Comparison of ENCODE assay signal across 15 cellular contexts in the genomic region with DNA sequence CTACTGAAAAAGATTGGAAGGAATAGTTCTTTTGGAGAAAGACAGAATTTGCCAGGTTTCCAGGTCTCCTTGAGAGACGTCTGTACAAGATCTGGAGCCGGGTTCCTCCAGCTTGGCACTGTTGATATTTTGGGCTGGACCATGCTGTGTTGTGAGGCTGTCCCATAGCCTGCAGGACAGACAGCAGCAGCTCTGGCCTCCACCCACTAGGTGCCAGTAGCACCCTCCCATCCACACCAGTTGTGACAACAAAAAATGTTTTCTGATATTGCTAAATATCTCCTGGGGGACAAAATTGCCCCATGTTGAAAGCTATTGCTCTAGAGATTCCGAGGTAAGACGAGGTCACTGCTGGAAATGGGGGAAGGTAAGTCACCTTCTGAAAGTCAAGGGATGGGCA.
DNase-seq lines count a peak whose midpoint lies in the region; ATAC-seq, FAIRE-seq and TF ChIP-seq lines count a peak whose summit lies in the region.
"Had no signal": no experiment of that assay in that cellular context is flagged by ENCODE, and none has a peak within 500 bp of the region (broad histone marks: within the 10 kb centered on the region; RNA-seq: fewer than 3 reads in every experiment).

No MANE protein-coding gene starts in this region.

- H3K27me3 ChIP-seq in K562 (ENCODE audit: control insufficient read depth in 2 of 2, insufficient read depth in 2 of 2, low read length in 2 of 2), result peaks cover 0 to 2% of the 10 kb centered on the region in 2 experiments; a peak in 1 of 5 replicates

- 4% methylated on average over 4 of the region's 4 CpGs for WGBS in K562 (ENCODE audit: insufficient coverage, low coverage, missing lambda C conversion rate)

- H3K9ac ChIP-seq in K562 (ENCODE audit: insufficient read depth in 1 of 2, low read depth in 2 of 2, low read length in 2 of 2), result no peak overlapping the region

- H3K4me3 ChIP-seq in LNCaP clone FGC (ENCODE audit: low read depth, low read length), result no peak overlapping the region
- no peak overlapping the region for H3K4me3 ChIP-seq in K562

- peak; percentile 10 for DNase-seq in A172 (ENCODE audit: low spot score)
- no peak for DNase-seq in LNCaP clone FGC (ENCODE audit: low read depth)
- peak in 1 of 4 experiments; percentile 4 for DNase-seq in K562 (ENCODE audit: extremely low read depth in 1 of 4, low spot score in 3 of 4)
- DNase-seq in GM03348 (ENCODE audit: low spot score), result no peak
- DNase-seq in posterior cingulate gyrus, result no peak
- DNase-seq: activated CD4-positive, alpha-beta T cell treated with anti-CD3 and anti-CD28 coated beads, Interleukin-2, amount 50 U/mL, for 48 hours; effector CD8-positive, alpha-beta T cell; IMR-90; left cardiac atrium; NCI-H187; T-cell had no signal

- CTCF ChIA-PET in K562 (lab: Yijun Ruan, JAX; ENCODE audit: low intra/inter-chr PET ratio), result no interaction called here

- no peaks in the 10 kb centered on the region for H3K9me3 ChIP-seq in K562 (replicated peaks; ENCODE audit: control insufficient read depth, insufficient read depth, low read depth, low read length)

- H4K20me1 ChIP-seq in K562 (replicated peaks; ENCODE audit: control insufficient read depth, insufficient read depth, low read length), result no peaks in the 10 kb centered on the region

- no peaks in the 10 kb centered on the region for H3K36me3 ChIP-seq in K562 (ENCODE audit: control insufficient read depth, insufficient read depth, low read length)

- in situ Hi-C loops in K562 (cut with MboI), result no loop called here

- no peak for FAIRE-seq in K562 (lab: Jason Lieb, UNC)
- FAIRE-seq: G401.6 had no signal

- no peaks in the 10 kb centered on the region for H3K4me1 ChIP-seq in K562 (replicated peaks in 1 of 2; ENCODE audit: control insufficient read depth in 2 of 2, insufficient read depth in 2 of 2, low read length in 2 of 2)

- peak; percentile 77 for ATAC-seq in K562
- ATAC-seq in GM21515 (IDR thresholded peaks at IDR 0.05; ENCODE audit: unreplicated experiment), result no peak
- no peak for ATAC-seq in HG03469 (IDR thresholded peaks at IDR 0.05; ENCODE audit: unreplicated experiment)
- ATAC-seq: T-cell had no signal

- TF ChIP-seq CTCF in GM12872 (IDR thresholded peaks at IDR 0.05; ENCODE audit: insufficient read depth, low read depth, low read length) (peak; percentile 43; the same call in 2 of the 3 replicates), LNCaP clone FGC (IDR thresholded peaks at IDR 0.05; ENCODE audit: control insufficient read depth, extremely low read depth, insufficient read depth) (peak; percentile 31; the same call in 1 of the 2 replicates), K562 (IDR thresholded peaks at IDR 0.05 in 2 of 3, conservative IDR thresholded peaks at IDR 0.05 in 1 of 3; ENCODE audit: insufficient read depth in 2 of 3, low read depth in 1 of 3, low read length in 3 of 3) (peak; percentile 29 to 47 (median 46); a peak in 4 of 6 replicates)

- POLR2A ChIA-PET in K562 (lab: Yijun Ruan, JAX), result interaction anchor here (1.1 kb wide), 1 partner anchor 27 kb away, joined by 5 read pairs; no protein-coding TSS in a partner anchor

- TF ChIP-seq POLR2A in K562 (conservative IDR thresholded peaks at IDR 0.05), result no peak

- H3K9me1 ChIP-seq in K562 (ENCODE audit: control insufficient read depth, insufficient read depth, low read length), result no peaks in the 10 kb centered on the region

- 0 out of 4 replicates have a peak, but pooled peaks of 1 of the 2 experiments have one; percentile 12 for TF ChIP-seq RAD21 in K562 (CRISPR knock-in tag; conservative IDR thresholded peaks at IDR 0.05 in 1 of 2, IDR thresholded peaks at IDR 0.05 in 1 of 2)

- H3K4me2 ChIP-seq in K562 (ENCODE audit: insufficient read depth, low read length), result no peak overlapping the region

- H3K79me2 ChIP-seq in K562 (ENCODE audit: control insufficient read depth, insufficient read depth, low read length), result no peaks in the 10 kb centered on the region

- no peak for TF ChIP-seq EP300 in K562 (IDR thresholded peaks at IDR 0.05; ENCODE audit: low read length)

- intact Hi-C loops in K562 (cut with micrococcal nuclease) (loop anchor here (10.0 kb wide), 1 partner anchor 184 kb away; no protein-coding TSS in a partner anchor), posterior cingulate gyrus (cut with DNase I) (no loop called here)

- H3K27ac ChIP-seq in K562 (ENCODE audit: extremely low read depth, low read depth, low read length), result no peak overlapping the region

- BruUV-seq in K562 (replicated peaks; lab: Mats Ljungman, UMichigan), result no TSS peak

- H2AFZ ChIP-seq in K562 (ENCODE audit: low read depth, low read length), result no peak overlapping the region

TF ChIP-seq in K562, 482 proteins besides CTCF, POLR2A, EP300 and RAD21:
- no peak for TF ChIP-seq KAT7 (CRISPR knock-in tag; IDR thresholded peaks at IDR 0.05; ENCODE audit: borderline replicate concordance)
- no peak for TF ChIP-seq KLF13 (tag; IDR thresholded peaks at IDR 0.05; ENCODE audit: borderline replicate concordance, low read depth)
